10 cellular contexts compared by ENCODE assay signal in genomic region chr11:70503878-70504240, GRCh38.
A peak's percentile ranks its signal among the peaks of the same experiment; 100 is the strongest.
DNase-seq lines count a peak whose midpoint lies in the region; ATAC-seq and TF ChIP-seq lines count a peak whose summit lies in the region.
"Had no signal": no experiment of that assay in that cellular context is flagged by ENCODE, and none has a peak within 500 bp of the region (broad histone marks: within the 10 kb centered on the region; RNA-seq: fewer than 3 reads in every experiment).

No MANE protein-coding gene starts in this region.

- H3K27me3 Mint-ChIP-seq in endothelial cell (ENCODE audit: unreplicated experiment), result peaks cover 2% of the 10 kb centered on the region

- peak; percentile 19; the same call in 1 of the 2 replicates for TF ChIP-seq CTCF in AG04450 (IDR thresholded peaks at IDR 0.05; ENCODE audit: low read depth, low read length)
- TF ChIP-seq CTCF in endothelial cell (IDR thresholded peaks at IDR 0.05; ENCODE audit: unreplicated experiment), result no peak

- H3K36me3 Mint-ChIP-seq in endothelial cell (ENCODE audit: low read depth, unreplicated experiment), result no peaks in the 10 kb centered on the region
- H3K36me3 Mint-ChIP-seq: CD14-positive monocyte had no signal

- H3K27me3 ChIP-seq in AG04450 (ENCODE audit: control insufficient read depth, insufficient read depth, low read length), result peaks cover 4% of the 10 kb centered on the region

- DNase-seq in AG04450 (ENCODE audit: low read depth, low spot score) (no peak), HT-29 (ENCODE audit: low spot score) (peak; percentile 43), NCI-H526 (lab: John Stamatoyannopoulos, UW) (peak; percentile 36 to 84), endothelial cell (ENCODE audit: low spot score) (peak; percentile 33), UCSD-AML1 (lab: John Stamatoyannopoulos, UW; ENCODE audit: unreplicated experiment) (no peak), epidermal melanocyte (ENCODE audit: insufficient read length, low spot score) (no peak)
- DNase-seq: cortex of kidney had no signal

- ATAC-seq in GM18858 (IDR thresholded peaks at IDR 0.05; ENCODE audit: unreplicated experiment), result no peak
- ATAC-seq in GM21619 (IDR thresholded peaks at IDR 0.05; ENCODE audit: unreplicated experiment), result no peak

- H3K27ac ChIP-seq in AG04450 (ENCODE audit: low read depth, low read length), result no peak overlapping the region

- H3K27ac Mint-ChIP-seq in endothelial cell (ENCODE audit: unreplicated experiment), result no peak overlapping the region

- H3K4me1 Mint-ChIP-seq in endothelial cell (ENCODE audit: unreplicated experiment), result no peaks in the 10 kb centered on the region
- H3K4me1 Mint-ChIP-seq: CD14-positive monocyte had no signal

- POLR2A ChIA-PET in AG04450 (lab: Yijun Ruan, JAX), result no interaction called here

- H3K9me3 ChIP-seq in AG04450 (ENCODE audit: control insufficient read depth, insufficient read depth, low read length), result no peaks in the 10 kb centered on the region; the same call in 1 of the 2 replicates

- H3K4me3 Mint-ChIP-seq in endothelial cell (ENCODE audit: unreplicated experiment), result no peak overlapping the region
- H3K4me3 Mint-ChIP-seq: CD14-positive monocyte had no signal

- H3K9me3 Mint-ChIP-seq in endothelial cell (ENCODE audit: unreplicated experiment), result no peaks in the 10 kb centered on the region

- CTCF ChIA-PET in AG04450 (lab: Charles Lee), result no interaction called here

- H3K4me3 ChIP-seq in AG04450 (ENCODE audit: low read depth, low read length), result no peak overlapping the region

Comparison
In these comparisons a context has a peak if more than half of its experiments do, and no peak if none do; other contexts are left out.
1. DNase-seq: peak in HT-29 (single experiment), NCI-H526 (2 of 2) and endothelial cell (single experiment); none in AG04450 (single experiment), UCSD-AML1 (single experiment) and epidermal melanocyte (single experiment).